Comparison of ENCODE assay signal across 1 cellular context in genomic region chr1:199226163-199226562, GRCh38.
TF ChIP-seq lines count a peak whose summit lies in the region.

No MANE protein-coding gene starts in this region.

TF ChIP-seq in IMR-90, 13 proteins besides CTCF, POLR2A, EP300 and RAD21:
- TF ChIP-seq RCOR1 (IDR thresholded peaks at IDR 0.05; ENCODE audit: insufficient replicate concordance, low read length) (no peak), FOS (IDR thresholded peaks at IDR 0.05; ENCODE audit: low read depth, low read length) (peak; percentile 18; the same call in 1 of the 2 replicates)
